ENCODE assay signal across 32 cellular contexts in genomic region chr3:54783611-54784010, GRCh38.
DNase-seq lines count a peak whose midpoint lies in the region; FAIRE-seq and TF ChIP-seq lines count a peak whose summit lies in the region.
"Had no signal": no experiment of that assay in that cellular context is flagged by ENCODE, and none has a peak within 500 bp of the region (broad histone marks: within the 10 kb centered on the region; RNA-seq: fewer than 3 reads in every experiment).

No MANE protein-coding gene starts in this region.

- H2AFZ ChIP-seq in GM23248 (no peak overlapping the region), astrocyte (ENCODE audit: low read depth, low read length) (no peak overlapping the region)
- H2AFZ ChIP-seq: hepatocyte had no signal

- in situ Hi-C loops in ACHN (cut with HindIII; ENCODE audit: low pct_ligation_motif_present, low pct_unique_long_range_greater_than_20kb, low sequenced_read_pairs) (no loop called here), GM23248 (cut with MboI) (no loop called here)

- DNase-seq in ACHN (peak; percentile 13), GM23248 (peak; percentile 46), astrocyte (ENCODE audit: low read depth) (peak; percentile 62), kidney tubule cell (ENCODE audit: low spot score) (peak; percentile 66), SK-N-DZ (ENCODE audit: low spot score) (no peak), middle frontal gyrus (ENCODE audit: extremely low spot score, low spot score) (no peak), foreskin fibroblast (no peak), germinal center (ENCODE audit: low spot score) (no peak)
- DNase-seq: activated CD4-positive, alpha-beta T cell treated with anti-CD3 and anti-CD28 coated beads, Interleukin-2, amount 50 U/mL, for 48 hours; activated naive CD4-positive, alpha-beta T cell treated with anti-CD3 and anti-CD28 coated beads, Interleukin-2, amount 10 ng/mL, durations not matched to agents 7 days and 5 days; amniotic stem cell; Caco-2; DMS79; effector memory CD4-positive, alpha-beta T cell; erythroblast; Karpas-422; mesendoderm; naive B cell; NCI-H1092; NCI-H1930; NCI-H526 treated with DMSO at 0.1 percent for 48 hours; stimulated activated CD4-positive, alpha-beta T cell treated with anti-CD3 and anti-CD28 coated beads, Interleukin-4, amount 100 ng/mL, for 4 hours; stimulated activated naive B cell treated with anti-CD40 and anti-IgM and Interleukin-4, amounts not matched to agents 10 μg/mL and 1 μg/mL and 100 μg/mL, for 72 hours; T-helper 1 cell had no signal

- peaks cover 4% of the 10 kb centered on the region for H3K4me1 Mint-ChIP-seq in astrocyte (ENCODE audit: low read depth, unreplicated experiment)
- H3K4me1 Mint-ChIP-seq: activated naive CD4-positive, alpha-beta T cell treated with anti-CD3 and anti-CD28 coated beads, Interleukin-2, amount 10 ng/mL, durations not matched to agents 7 days and 5 days; naive B cell; stimulated activated naive B cell treated with anti-CD40 and anti-IgM and Interleukin-4, amounts not matched to agents 10 μg/mL and 1 μg/mL and 100 μg/mL, for 72 hours had no signal

- FAIRE-seq in astrocyte (lab: Jason Lieb, UNC) = peak; percentile 67
- FAIRE-seq: A204.1, frontal cortex had no signal

- H3K36me3 Mint-ChIP-seq in astrocyte (ENCODE audit: low read depth, unreplicated experiment) = no peaks in the 10 kb centered on the region
- H3K36me3 Mint-ChIP-seq: activated naive CD4-positive, alpha-beta T cell treated with anti-CD3 and anti-CD28 coated beads, Interleukin-2, amount 10 ng/mL, durations not matched to agents 7 days and 5 days; naive B cell; stimulated activated naive B cell treated with anti-CD40 and anti-IgM and Interleukin-4, amounts not matched to agents 10 μg/mL and 1 μg/mL and 100 μg/mL, for 72 hours had no signal

- no peaks in the 10 kb centered on the region for H3F3A ChIP-seq in GM23248 (ENCODE audit: insufficient read depth)

- H3K27ac ChIP-seq in GM23248 (no peak overlapping the region), astrocyte (ENCODE audit: low read depth, low read length) (no peak overlapping the region)
- H3K27ac ChIP-seq: BLaER1 treated with 17β-estradiol and CSF1 and Interleukin-3, amounts not matched to agents 10 nM and 100 nM; coronary artery; hepatocyte; neutrophil; suprapubic skin had no signal

- no peaks in the 10 kb centered on the region for H3K4me1 ChIP-seq in GM23248 (ENCODE audit: insufficient read depth)
- H3K4me1 ChIP-seq in astrocyte (ENCODE audit: insufficient read depth, low read length) = no peaks in the 10 kb centered on the region
- H3K4me1 ChIP-seq: BLaER1 treated with 17β-estradiol and CSF1 and Interleukin-3, amounts not matched to agents 10 nM and 100 nM; Caco-2; suprapubic skin had no signal

- 0 out of 2 replicates have a peak, but pooled peaks cover 8% of the 10 kb centered on the region for H3K27me3 ChIP-seq in GM23248 (replicated peaks; ENCODE audit: insufficient read depth)
- peaks cover 3% of the 10 kb centered on the region for H3K27me3 ChIP-seq in astrocyte (ENCODE audit: insufficient read depth, low read length)
- H3K27me3 ChIP-seq: BLaER1 treated with 17β-estradiol and CSF1 and Interleukin-3, amounts not matched to agents 10 nM and 100 nM; hepatocyte; neutrophil; suprapubic skin had no signal

- no peak overlapping the region for H3K4me2 ChIP-seq in GM23248 (ENCODE audit: unreplicated experiment)
- no peak overlapping the region for H3K4me2 ChIP-seq in astrocyte (ENCODE audit: low read length)
- H3K4me2 ChIP-seq: BLaER1 treated with 17β-estradiol and CSF1 and Interleukin-3, amounts not matched to agents 10 nM and 100 nM; hepatocyte had no signal

- no peak for TF ChIP-seq CTCF in astrocyte (IDR thresholded peaks at IDR 0.05; ENCODE audit: insufficient read depth, low read depth, low read length)
- TF ChIP-seq CTCF in foreskin fibroblast (IDR thresholded peaks at IDR 0.05; ENCODE audit: low read depth, low read length) = no peak

- H3K27ac Mint-ChIP-seq in astrocyte (ENCODE audit: unreplicated experiment) = no peak overlapping the region
- H3K27ac Mint-ChIP-seq: activated naive CD4-positive, alpha-beta T cell treated with anti-CD3 and anti-CD28 coated beads, Interleukin-2, amount 10 ng/mL, durations not matched to agents 7 days and 5 days; naive B cell; progenitor cell of endocrine pancreas; stimulated activated naive B cell treated with anti-CD40 and anti-IgM and Interleukin-4, amounts not matched to agents 10 μg/mL and 1 μg/mL and 100 μg/mL, for 72 hours had no signal

- H3K9me3 ChIP-seq in GM23248 (ENCODE audit: low read depth) (no peaks in the 10 kb centered on the region), astrocyte (ENCODE audit: insufficient read depth, low read depth, low read length) (no peaks in the 10 kb centered on the region)
- H3K9me3 ChIP-seq: Caco-2, neutrophil, suprapubic skin had no signal

- no peak overlapping the region for H3K4me3 Mint-ChIP-seq in astrocyte (ENCODE audit: unreplicated experiment)
- H3K4me3 Mint-ChIP-seq: activated naive CD4-positive, alpha-beta T cell treated with anti-CD3 and anti-CD28 coated beads, Interleukin-2, amount 10 ng/mL, durations not matched to agents 7 days and 5 days; naive B cell; stimulated activated naive B cell treated with anti-CD40 and anti-IgM and Interleukin-4, amounts not matched to agents 10 μg/mL and 1 μg/mL and 100 μg/mL, for 72 hours had no signal

- H3K4me3 ChIP-seq in GM23248 = no peak overlapping the region
- H3K4me3 ChIP-seq in astrocyte (ENCODE audit: insufficient read depth, low read depth, low read length) = no peak overlapping the region
- H3K4me3 ChIP-seq in foreskin fibroblast (ENCODE audit: low read depth in 1 of 2, low read length in 2 of 2) = no peak overlapping the region
- H3K4me3 ChIP-seq: BLaER1 treated with 17β-estradiol and CSF1 and Interleukin-3, amounts not matched to agents 10 nM and 100 nM; coronary artery; hepatocyte; suprapubic skin had no signal

- H3K79me2 ChIP-seq in GM23248 (ENCODE audit: insufficient read depth) = no peaks in the 10 kb centered on the region
- no peaks in the 10 kb centered on the region for H3K79me2 ChIP-seq in astrocyte (ENCODE audit: insufficient read depth, low read length)
- H3K79me2 ChIP-seq: hepatocyte had no signal

- H3K9me3 Mint-ChIP-seq in astrocyte (ENCODE audit: unreplicated experiment) = peaks cover 4% of the 10 kb centered on the region
- H3K9me3 Mint-ChIP-seq: activated naive CD4-positive, alpha-beta T cell treated with anti-CD3 and anti-CD28 coated beads, Interleukin-2, amount 10 ng/mL, durations not matched to agents 7 days and 5 days had no signal

- H3K9ac ChIP-seq in GM23248 (no peak overlapping the region), astrocyte (ENCODE audit: low read length) (no peak overlapping the region)
- H3K9ac ChIP-seq: BLaER1 treated with 17β-estradiol and CSF1 and Interleukin-3, amounts not matched to agents 10 nM and 100 nM had no signal

- no peaks in the 10 kb centered on the region for H3K9me2 ChIP-seq in GM23248 (ENCODE audit: insufficient read depth)

- H3K36me3 ChIP-seq in GM23248 (ENCODE audit: low read depth) (no peaks in the 10 kb centered on the region), astrocyte (ENCODE audit: insufficient read depth, low read length) (no peaks in the 10 kb centered on the region)
- H3K36me3 ChIP-seq: BLaER1 treated with 17β-estradiol and CSF1 and Interleukin-3, amounts not matched to agents 10 nM and 100 nM; neutrophil; suprapubic skin had no signal

- H3K27me3 Mint-ChIP-seq in astrocyte (ENCODE audit: low read depth, unreplicated experiment) = peaks cover 4% of the 10 kb centered on the region
- H3K27me3 Mint-ChIP-seq: naive B cell; stimulated activated naive B cell treated with anti-CD40 and anti-IgM and Interleukin-4, amounts not matched to agents 10 μg/mL and 1 μg/mL and 100 μg/mL, for 72 hours had no signal

- H4K20me1 ChIP-seq in GM23248 (ENCODE audit: insufficient read depth) = no peaks in the 10 kb centered on the region
- H4K20me1 ChIP-seq in astrocyte (ENCODE audit: insufficient read depth, low read length) = no peaks in the 10 kb centered on the region
- H4K20me1 ChIP-seq: BLaER1 treated with 17β-estradiol and CSF1 and Interleukin-3, amounts not matched to agents 10 nM and 100 nM had no signal

Comparison
In these comparisons a context has a peak if more than half of its experiments do, and no peak if none do; other contexts are left out.
1. DNase-seq: peak in ACHN (single experiment), GM23248 (single experiment), astrocyte (single experiment) and kidney tubule cell (single experiment); none in SK-N-DZ (single experiment), middle frontal gyrus (single experiment), foreskin fibroblast (0 of 2) and germinal center (single experiment).